ENCODE assay signal across 29 cellular contexts in genomic region chr1:229871078-229871676, GRCh38.
"Had no signal": no experiment of that assay in that cellular context is flagged by ENCODE, and none has a peak within 500 bp of the region (broad histone marks: within the 10 kb centered on the region; RNA-seq: fewer than 3 reads in every experiment).

No MANE protein-coding gene starts in this region.

- H3K4me1 ChIP-seq: ascending aorta had no signal

- H3K27ac Mint-ChIP-seq: activated CD8-positive, alpha-beta T cell treated with anti-CD3 and anti-CD28 coated beads, Interleukin-2, amount 10 ng/mL, durations not matched to agents 7 days and 5 days; activated naive CD4-positive, alpha-beta T cell treated with anti-CD3 and anti-CD28 coated beads, Interleukin-2, amount 50 U/mL, for 72 hours; activated naive CD8-positive, alpha-beta T cell treated with anti-CD3 and anti-CD28 coated beads, Interleukin-2, amount 50 U/mL, for 24 hours; activated T-cell treated with anti-CD3 and anti-CD28 coated beads, Interleukin-2, amount 50 U/mL, for 24 hours; activated T-helper 1 cell treated with anti-CD3 and anti-CD28 coated beads, Interleukin-12 subunit alpha, Interleukin-12 subunit beta, Interleukin-2, Interleukin-4 antibody, amounts not matched to agents 30 ng/mL and 10 ng/mL and 1 ng/mL, durations not matched to agents 14 hours and 24 hours and 36 hours; T-helper 1 cell treated with Interleukin-12 subunit alpha and Interleukin-12 subunit beta and Interleukin-4 antibody, amounts not matched to agents 30 μg/mL and 1 μg/mL, for 36 hours had no signal

- H3K9me3 Mint-ChIP-seq: activated naive CD8-positive, alpha-beta T cell treated with anti-CD3 and anti-CD28 coated beads, Interleukin-2, amount 50 U/mL, for 24 hours; activated T-cell treated with anti-CD3 and anti-CD28 coated beads, Interleukin-2, amount 50 U/mL, for 24 hours; activated T-helper 1 cell treated with anti-CD3 and anti-CD28 coated beads, Interleukin-12 subunit alpha, Interleukin-12 subunit beta, Interleukin-2, Interleukin-4 antibody, amounts not matched to agents 30 ng/mL and 10 ng/mL and 1 ng/mL, durations not matched to agents 14 hours and 24 hours and 36 hours; T-helper 1 cell treated with Interleukin-12 subunit alpha and Interleukin-12 subunit beta and Interleukin-4 antibody, amounts not matched to agents 30 μg/mL and 1 μg/mL, for 36 hours had no signal

- H3K4me3 ChIP-seq: ascending aorta, body of pancreas, cardiac muscle cell, MG63 had no signal

- H3K4me3 Mint-ChIP-seq: activated CD8-positive, alpha-beta T cell treated with anti-CD3 and anti-CD28 coated beads, Interleukin-2, amount 10 ng/mL, durations not matched to agents 7 days and 5 days; activated naive CD8-positive, alpha-beta T cell treated with anti-CD3 and anti-CD28 coated beads, Interleukin-2, amount 50 U/mL, for 24 hours; activated T-cell treated with anti-CD3 and anti-CD28 coated beads, Interleukin-2, amount 50 U/mL, for 24 hours; activated T-helper 1 cell treated with anti-CD3 and anti-CD28 coated beads, Interleukin-12 subunit alpha, Interleukin-12 subunit beta, Interleukin-2, Interleukin-4 antibody, amounts not matched to agents 30 ng/mL and 10 ng/mL and 1 ng/mL, durations not matched to agents 14 hours and 24 hours and 36 hours; T-helper 1 cell treated with Interleukin-12 subunit alpha and Interleukin-12 subunit beta and Interleukin-4 antibody, amounts not matched to agents 30 μg/mL and 1 μg/mL, for 36 hours had no signal

- ATAC-seq: activated CD4-positive, CD25-positive, alpha-beta regulatory T cell treated with anti-CD3 and anti-CD28 coated beads, Interleukin-2, amount 50 U/mL, for 24 hours; activated CD8-positive, alpha-beta T cell treated with anti-CD3 and anti-CD28 coated beads, Interleukin-2, amount 10 ng/mL, durations not matched to agents 7 days and 5 days; activated naive CD4-positive, alpha-beta T cell treated with anti-CD3 and anti-CD28 coated beads, Interleukin-2, amount 50 U/mL, for 72 hours; activated naive CD8-positive, alpha-beta T cell treated with anti-CD3 and anti-CD28 coated beads, Interleukin-2, amount 50 U/mL, for 24 hours had no signal

- H3K36me3 Mint-ChIP-seq: activated naive CD4-positive, alpha-beta T cell treated with anti-CD3 and anti-CD28 coated beads, Interleukin-2, amount 50 U/mL, for 72 hours had no signal

- H3K27ac ChIP-seq: ascending aorta, body of pancreas, cardiac muscle cell had no signal

- DNase-seq: activated CD4-positive, alpha-beta T cell treated with anti-CD3 and anti-CD28 coated beads for 48 hours; activated CD4-positive, alpha-beta T cell treated with anti-CD3 and anti-CD28 coated beads, Interleukin-2, amount 50 U/mL, for 4 hours; activated CD8-positive, alpha-beta T cell treated with anti-CD3 and anti-CD28 coated beads, Interleukin-2, amount 10 ng/mL, durations not matched to agents 7 days and 5 days; activated effector memory CD4-positive, alpha-beta T cell treated with Interleukin-2 at 50 U/mL for 16 hours; activated naive CD4-positive, alpha-beta T cell treated with Interleukin-2 at 50 U/mL for 16 hours; activated naive CD8-positive, alpha-beta T cell treated with anti-CD3 and anti-CD28 coated beads, Interleukin-2, amount 50 U/mL, for 24 hours; activated T-cell treated with anti-CD3 and anti-CD28 coated beads, Interleukin-2, amount 50 U/mL, for 24 hours; amniotic stem cell; cerebellar nuclear complex; Kasumi-1; KBM-7; MG63; MV-4-11; NCI-H1092 treated with DMSO at 0.1 percent for 48 hours; NCI-H1417 treated with DMSO at 0.1 percent for 48 hours; NCI-H1694; NCI-H2171; NCI-H345; NCI-H510A; NCI-H526 treated with DMSO at 0.1 percent for 48 hours; NCI-H82; SHP77 had no signal

- H3K27me3 Mint-ChIP-seq: activated naive CD8-positive, alpha-beta T cell treated with anti-CD3 and anti-CD28 coated beads, Interleukin-2, amount 50 U/mL, for 24 hours had no signal

- H3K36me3 ChIP-seq: ascending aorta, cardiac muscle cell, MG63 had no signal

- H3K9me3 ChIP-seq: ascending aorta, body of pancreas, MG63 had no signal

- H3K4me1 Mint-ChIP-seq: activated naive CD8-positive, alpha-beta T cell treated with anti-CD3 and anti-CD28 coated beads, Interleukin-2, amount 50 U/mL, for 24 hours had no signal

- H3K27me3 ChIP-seq: ascending aorta, body of pancreas, cardiac muscle cell, MG63 had no signal
